ENCODE assay signal across 30 cellular contexts in genomic region chr1:38134294-38134755, GRCh38.
A peak's percentile ranks its signal among the peaks of the same experiment; 100 is the strongest.
DNase-seq lines count a peak whose midpoint lies in the region; ATAC-seq and TF ChIP-seq lines count a peak whose summit lies in the region.
"Had no signal": no experiment of that assay in that cellular context is flagged by ENCODE, and none has a peak within 500 bp of the region (broad histone marks: within the 10 kb centered on the region; RNA-seq: fewer than 3 reads in every experiment).

No MANE protein-coding gene starts in this region.

- H3K36me3 ChIP-seq in stomach smooth muscle (ENCODE audit: control insufficient read depth in 2 of 2, insufficient read depth in 2 of 2, low read length in 2 of 2) (no peaks in the 10 kb centered on the region), vagina (no peaks in the 10 kb centered on the region)
- H3K36me3 ChIP-seq: adrenal gland, BE2C, pancreas, right atrium auricular region, tibial artery had no signal

- H3K27ac ChIP-seq in stomach smooth muscle (ENCODE audit: low read length) (no peak overlapping the region), vagina (no peak overlapping the region)
- H3K27ac ChIP-seq: epithelial cell of prostate, pancreas, right atrium auricular region, tibial artery had no signal

- no peak overlapping the region for H3K4me3 Mint-ChIP-seq in activated CD4-positive, alpha-beta T cell treated with anti-CD3 and anti-CD28 coated beads for 36 hours
- H3K4me3 Mint-ChIP-seq in glutamatergic neuron (ENCODE audit: unreplicated experiment) = no peak overlapping the region
- H3K4me3 Mint-ChIP-seq: activated T-cell treated with anti-CD3 and anti-CD28 coated beads, Interleukin-2, amount 50 U/mL, for 72 hours; CD8-positive, alpha-beta T cell; nephron progenitor cell; stimulated activated naive CD8-positive, alpha-beta T cell treated with anti-CD3 and anti-CD28 coated beads, Interleukin-15, Interleukin-2, amounts not matched to agents 100 ng/mL and 50 ng/mL, for 24 hours; T-helper 1 cell treated with Interleukin-12 subunit alpha and Interleukin-12 subunit beta and Interleukin-4 antibody, amounts not matched to agents 30 μg/mL and 1 μg/mL, for 36 hours had no signal

- H3K27me3 ChIP-seq in stomach smooth muscle (ENCODE audit: control insufficient read depth in 1 of 2, insufficient read depth in 2 of 2, low read length in 2 of 2) = peaks cover 26 to 47% of the 10 kb centered on the region in 2 donors
- H3K27me3 ChIP-seq in vagina = no peaks in the 10 kb centered on the region

- POLR2A ChIA-PET in activated CD4-positive, alpha-beta T cell treated with anti-CD3 and anti-CD28 coated beads for 36 hours (lab: Charles Lee) = no interaction called here

- no peak overlapping the region for H3K27ac Mint-ChIP-seq in activated CD4-positive, alpha-beta T cell treated with anti-CD3 and anti-CD28 coated beads for 36 hours
- H3K27ac Mint-ChIP-seq in glutamatergic neuron (ENCODE audit: unreplicated experiment) = no peak overlapping the region
- H3K27ac Mint-ChIP-seq: activated T-cell treated with anti-CD3 and anti-CD28 coated beads, Interleukin-2, amount 50 U/mL, for 72 hours; CD8-positive, alpha-beta T cell; nephron progenitor cell; stimulated activated naive CD8-positive, alpha-beta T cell treated with anti-CD3 and anti-CD28 coated beads, Interleukin-15, Interleukin-2, amounts not matched to agents 100 ng/mL and 50 ng/mL, for 24 hours; T-helper 1 cell treated with Interleukin-12 subunit alpha and Interleukin-12 subunit beta and Interleukin-4 antibody, amounts not matched to agents 30 μg/mL and 1 μg/mL, for 36 hours had no signal

- peak overlapping the region; percentile 29 to 46 for H3K4me3 ChIP-seq in stomach smooth muscle (ENCODE audit: low read length in 2 of 2)
- H3K4me3 ChIP-seq in vagina = no peak overlapping the region
- H3K4me3 ChIP-seq: adrenal gland, lung, mucosa of descending colon, pancreas had no signal

- peaks cover 55% of the 10 kb centered on the region for H3K27me3 Mint-ChIP-seq in activated CD4-positive, alpha-beta T cell treated with anti-CD3 and anti-CD28 coated beads for 36 hours
- H3K27me3 Mint-ChIP-seq in glutamatergic neuron (ENCODE audit: unreplicated experiment) = peaks cover 9% of the 10 kb centered on the region

- peaks cover 4% of the 10 kb centered on the region for H3K4me1 Mint-ChIP-seq in activated CD4-positive, alpha-beta T cell treated with anti-CD3 and anti-CD28 coated beads for 36 hours
- H3K4me1 Mint-ChIP-seq in glutamatergic neuron (ENCODE audit: low read depth, unreplicated experiment) = peaks cover 19% of the 10 kb centered on the region

- CTCF ChIA-PET in activated CD4-positive, alpha-beta T cell treated with anti-CD3 and anti-CD28 coated beads for 36 hours (lab: Charles Lee) = interaction anchor here (0.7 kb wide), 1 partner anchor 24 kb away, joined by 3 read pairs; no protein-coding TSS in a partner anchor

- H3K9me3 ChIP-seq in stomach smooth muscle (ENCODE audit: control insufficient read depth in 2 of 2, low read length in 2 of 2) = no peaks in the 10 kb centered on the region
- no peaks in the 10 kb centered on the region for H3K9me3 ChIP-seq in vagina
- H3K9me3 ChIP-seq: adrenal gland, BE2C, mucosa of descending colon, pancreas, right atrium auricular region, SK-N-SH, tibial artery had no signal

- ATAC-seq in activated CD4-positive, alpha-beta T cell treated with anti-CD3 and anti-CD28 coated beads for 36 hours = no peak
- ATAC-seq in GM21526 (IDR thresholded peaks at IDR 0.05; ENCODE audit: low FRiP score, unreplicated experiment) = no peak
- ATAC-seq: activated T-cell treated with anti-CD3 and anti-CD28 coated beads, Interleukin-2, amount 50 U/mL, for 72 hours; CD8-positive, alpha-beta T cell; mucosa of descending colon; pancreas had no signal

- intact Hi-C loops in activated CD4-positive, alpha-beta T cell treated with anti-CD3 and anti-CD28 coated beads for 36 hours (cut with DNase I, micrococcal nuclease) = no loop called here
- intact Hi-C loops in vagina (cut with DNase I) = no loop called here
- intact Hi-C loops in cardiac septum (cut with DNase I) = no loop called here

- H3K36me3 Mint-ChIP-seq in activated CD4-positive, alpha-beta T cell treated with anti-CD3 and anti-CD28 coated beads for 36 hours (ENCODE audit: low read depth) = no peaks in the 10 kb centered on the region
- H3K36me3 Mint-ChIP-seq in glutamatergic neuron (ENCODE audit: unreplicated experiment) = no peaks in the 10 kb centered on the region
- H3K36me3 Mint-ChIP-seq: CD8-positive, alpha-beta T cell had no signal

- TF ChIP-seq CTCF in glutamatergic neuron (IDR thresholded peaks at IDR 0.05; ENCODE audit: partially characterized antibody, unreplicated experiment) (no peak), vagina (IDR thresholded peaks at IDR 0.05) (no peak)

- H3K9me3 Mint-ChIP-seq in activated CD4-positive, alpha-beta T cell treated with anti-CD3 and anti-CD28 coated beads for 36 hours (ENCODE audit: low read depth) = no peaks in the 10 kb centered on the region
- H3K9me3 Mint-ChIP-seq in glutamatergic neuron (ENCODE audit: unreplicated experiment) = peaks cover 4% of the 10 kb centered on the region
- H3K9me3 Mint-ChIP-seq: activated T-cell treated with anti-CD3 and anti-CD28 coated beads, Interleukin-2, amount 50 U/mL, for 72 hours; CD8-positive, alpha-beta T cell; nephron progenitor cell; stimulated activated naive CD8-positive, alpha-beta T cell treated with anti-CD3 and anti-CD28 coated beads, Interleukin-15, Interleukin-2, amounts not matched to agents 100 ng/mL and 50 ng/mL, for 24 hours; T-helper 1 cell treated with Interleukin-12 subunit alpha and Interleukin-12 subunit beta and Interleukin-4 antibody, amounts not matched to agents 30 μg/mL and 1 μg/mL, for 36 hours had no signal

- H3K4me1 ChIP-seq in stomach smooth muscle (ENCODE audit: control insufficient read depth, insufficient read depth, low read length) = peaks cover 12% of the 10 kb centered on the region
- peaks cover 9% of the 10 kb centered on the region for H3K4me1 ChIP-seq in vagina
- H3K4me1 ChIP-seq: BE2C, pancreas had no signal

- peak; percentile 28 for DNase-seq in activated CD4-positive, alpha-beta T cell treated with anti-CD3 and anti-CD28 coated beads for 36 hours
- no peak for DNase-seq in activated CD4-positive, alpha-beta T cell treated with anti-CD3 and anti-CD28 coated beads, Interleukin-2, amount 50 U/mL, for 1 hour
- peak; percentile 21 for DNase-seq in RPMI8226
- DNase-seq in glutamatergic neuron = peak; percentile 46
- DNase-seq in vagina (ENCODE audit: extremely low spot score in 2 of 2) = no peak
- DNase-seq in cardiac septum (ENCODE audit: low spot score) = no peak
- DNase-seq: activated CD4-positive, alpha-beta T cell treated with anti-CD3 and anti-CD28 coated beads, Interleukin-2, amount 50 U/mL, for 48 hours; activated naive CD4-positive, alpha-beta T cell; activated T-cell treated with anti-CD3 and anti-CD28 coated beads, Interleukin-2, amount 50 U/mL, for 72 hours; adrenal gland; BE2C; CD8-positive, alpha-beta T cell; effector CD4-positive, alpha-beta T cell; IMR-90; mucosa of descending colon; NCI-H1694 treated with DMSO at 0.1 percent for 48 hours; NCI-H2171; NCI-H510A treated with DMSO at 0.1 percent for 48 hours; nephron progenitor cell; SK-N-SH; stimulated activated CD8-positive, alpha-beta memory T cell treated with anti-CD3 and anti-CD28 coated beads, Interleukin-4, amount 100 ng/mL, for 48 hours; tibial artery had no signal

- TF ChIP-seq POLR2A in vagina (IDR thresholded peaks at IDR 0.05) = no peak

- H3K9ac ChIP-seq in stomach smooth muscle (ENCODE audit: low read length in 2 of 2) = no peak overlapping the region
- H3K9ac ChIP-seq: SK-N-SH had no signal

Comparison
In these comparisons a context has a peak if more than half of its experiments do, and no peak if none do; other contexts are left out.
1. DNase-seq: peak in activated CD4-positive, alpha-beta T cell treated with anti-CD3 and anti-CD28 coated beads for 36 hours (single experiment), RPMI8226 (single experiment) and glutamatergic neuron (single experiment); none in activated CD4-positive, alpha-beta T cell treated with anti-CD3 and anti-CD28 coated beads, Interleukin-2, amount 50 U/mL, for 1 hour (single experiment), vagina (0 of 2) and cardiac septum (single experiment).
2. H3K4me3 ChIP-seq: peak in stomach smooth muscle (2 of 2); none in vagina (0 of 2).